In the genomic region with DNA sequence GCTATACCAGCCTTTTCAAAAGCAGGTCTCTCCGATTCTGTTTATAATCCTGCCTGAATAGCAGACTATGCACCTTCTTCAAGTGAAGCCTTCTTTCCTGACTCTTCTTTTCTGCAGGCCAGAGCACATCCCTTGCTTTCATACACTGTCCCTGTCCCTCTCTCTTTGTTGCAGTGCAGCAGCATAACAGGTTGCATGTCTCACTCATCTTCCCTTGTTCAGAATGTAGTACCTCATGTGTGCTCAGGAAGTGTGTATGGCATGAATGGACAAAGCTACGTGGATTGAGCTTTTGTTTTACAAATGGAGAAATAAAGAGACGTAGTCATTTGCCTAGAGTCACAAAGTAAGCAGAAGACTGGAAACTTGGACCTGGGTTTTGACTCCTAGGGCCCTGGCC, we compare ENCODE assay signal across 19 cellular contexts.
DNase-seq lines count a peak whose midpoint lies in the region; TF ChIP-seq lines count a peak whose summit lies in the region.
"Had no signal": no experiment of that assay in that cellular context is flagged by ENCODE, and none has a peak within 500 bp of the region (broad histone marks: within the 10 kb centered on the region; RNA-seq: fewer than 3 reads in every experiment).

No MANE protein-coding gene starts in this region.

- POLR2A ChIA-PET in MCF 10A (lab: Yijun Ruan, JAX) = interaction anchor here (0.6 to 1.0 kb wide), 2 partner anchors 9 to 15 kb away, joined by 3 to 4 read pairs; no protein-coding TSS in a partner anchor

- DNase-seq in mammary epithelial cell (no peak), MCF 10A (ENCODE audit: unreplicated experiment) (no peak), epithelial cell of esophagus (ENCODE audit: low read depth) (peak; percentile 50), mesendoderm (no peak), SW 1271 (lab: John Stamatoyannopoulos, UW) (no peak), retina (no peak)
- no peak for DNase-seq in activated CD4-positive, alpha-beta T cell treated with anti-CD3 and anti-CD28 coated beads, Interleukin-2, amount 50 U/mL, for 4 hours
- DNase-seq in activated CD4-positive, alpha-beta T cell treated with anti-CD3 and anti-CD28 coated beads, Interleukin-2, amount 50 U/mL, for 1 hour = no peak
- DNase-seq: CD8-positive, alpha-beta T cell; DND-41; GOT3; HFFc6; Kasumi-1; NCI-H187; NCI-H446; RPMI8226; SIG-M5 had no signal

- no peaks in the 10 kb centered on the region for H3K79me1 ChIP-seq in mesendoderm (ENCODE audit: low read length)

- no peak overlapping the region for H3K27ac Mint-ChIP-seq in MCF 10A (ENCODE audit: low read depth, unreplicated experiment)
- H3K27ac Mint-ChIP-seq: CD8-positive, alpha-beta T cell; HFFc6; IgD-negative memory B cell had no signal

- no peak overlapping the region for H3K18ac ChIP-seq in mesendoderm (ENCODE audit: low read length)

- H3K9ac ChIP-seq in mammary epithelial cell (ENCODE audit: insufficient read depth, low read length) = no peak overlapping the region
- H3K9ac ChIP-seq in mesendoderm (ENCODE audit: low read length) = no peak overlapping the region
- H3K9ac ChIP-seq: BLaER1 had no signal

- H3K27me3 ChIP-seq in mammary epithelial cell (ENCODE audit: insufficient read depth, low read length) (no peaks in the 10 kb centered on the region), mesendoderm (ENCODE audit: insufficient read depth, low read length, poor library complexity) (no peaks in the 10 kb centered on the region)
- H3K27me3 ChIP-seq: BLaER1 had no signal

- no peaks in the 10 kb centered on the region for H3K36me3 Mint-ChIP-seq in MCF 10A (ENCODE audit: insufficient read depth, unreplicated experiment)
- H3K36me3 Mint-ChIP-seq: CD8-positive, alpha-beta T cell; IgD-negative memory B cell had no signal

- H3K4me3 Mint-ChIP-seq in MCF 10A (ENCODE audit: unreplicated experiment) = no peak overlapping the region
- H3K4me3 Mint-ChIP-seq: CD8-positive, alpha-beta T cell; HFFc6; IgD-negative memory B cell had no signal

- no peak overlapping the region for H3K4ac ChIP-seq in mesendoderm (ENCODE audit: low read depth, low read length)

- H3K4me1 ChIP-seq in mammary epithelial cell (ENCODE audit: insufficient read depth, low read length) = peaks cover 20% of the 10 kb centered on the region
- H3K4me1 ChIP-seq in mesendoderm (ENCODE audit: control insufficient read depth, low read depth, low read length) = peaks cover 6% of the 10 kb centered on the region
- H3K4me1 ChIP-seq: BLaER1 had no signal

- no peaks in the 10 kb centered on the region for H4K20me1 ChIP-seq in mammary epithelial cell (ENCODE audit: insufficient read depth, low read length)
- H4K20me1 ChIP-seq: BLaER1 had no signal

- BruUV-seq in mammary epithelial cell (replicated peaks; lab: Mats Ljungman, UMichigan) (no TSS peak), MCF 10A (replicated peaks; lab: Mats Ljungman, UMichigan) (no TSS peak)

- in situ Hi-C loops in mammary epithelial cell (cut with MboI; ENCODE audit: low sequenced_read_pairs in 2 of 2) = no loop called here

- dilution Hi-C loops in mammary epithelial cell (cut with HindIII; ENCODE audit: low sequenced_read_pairs) = no loop called here

- TF ChIP-seq CTCF in mammary epithelial cell (conservative IDR thresholded peaks at IDR 0.05 in 1 of 2, IDR thresholded peaks at IDR 0.05 in 1 of 2; ENCODE audit: extremely low read depth in 1 of 2, insufficient read depth in 1 of 2, low read depth in 1 of 2, low read length in 2 of 2) = no peak
- no peak for TF ChIP-seq CTCF in MCF 10A (IDR thresholded peaks at IDR 0.05; ENCODE audit: unreplicated experiment)
- TF ChIP-seq CTCF in epithelial cell of esophagus (IDR thresholded peaks at IDR 0.05; ENCODE audit: insufficient read depth, low read depth, low read length, missing control alignments) = no peak

- no peak overlapping the region for H4K5ac ChIP-seq in mesendoderm (ENCODE audit: low read length)

- no peaks in the 10 kb centered on the region for H3K9me3 ChIP-seq in mammary epithelial cell (replicated peaks; ENCODE audit: insufficient read depth, low read length)
- H3K9me3 ChIP-seq: BLaER1 had no signal

- no peak overlapping the region for H2AK5ac ChIP-seq in mesendoderm (ENCODE audit: low read length)

- CTCF ChIA-PET in mammary epithelial cell (lab: Charles Lee; ENCODE audit: low non-redundant PET) (no interaction called here), MCF 10A (lab: Yijun Ruan, JAX) (interaction anchor here (3.0 kb wide), 1 partner anchor 53 kb away, joined by 12 read pairs; no protein-coding TSS in a partner anchor)

- H2AFZ ChIP-seq in mammary epithelial cell (ENCODE audit: low read depth, low read length) = peak overlapping the region; percentile 1

- peaks cover 18% of the 10 kb centered on the region for H3K4me1 Mint-ChIP-seq in MCF 10A (ENCODE audit: insufficient read depth, unreplicated experiment)

- H3K79me2 ChIP-seq in mammary epithelial cell (ENCODE audit: insufficient read depth, low read length) = no peaks in the 10 kb centered on the region
- H3K79me2 ChIP-seq in mesendoderm (ENCODE audit: control insufficient read depth, insufficient read depth, low read length) = no peaks in the 10 kb centered on the region

- H3K27me3 Mint-ChIP-seq in MCF 10A (ENCODE audit: insufficient read depth, unreplicated experiment) = no peaks in the 10 kb centered on the region
- H3K27me3 Mint-ChIP-seq: IgD-negative memory B cell had no signal

- H3K4me3 ChIP-seq in mammary epithelial cell (replicated peaks in 1 of 3; ENCODE audit: insufficient read depth in 1 of 3, low read depth in 2 of 3, low read length in 3 of 3) (no peak overlapping the region), epithelial cell of esophagus (ENCODE audit: low read length) (no peak overlapping the region), mesendoderm (ENCODE audit: low read length) (no peak overlapping the region)
- H3K4me3 ChIP-seq: BLaER1 had no signal

- H3K9me3 Mint-ChIP-seq in MCF 10A (ENCODE audit: unreplicated experiment) = no peaks in the 10 kb centered on the region
- H3K9me3 Mint-ChIP-seq: CD8-positive, alpha-beta T cell; HFFc6 had no signal

- no peak overlapping the region for H2BK15ac ChIP-seq in mesendoderm (replicated peaks; ENCODE audit: low read depth)

- no peak overlapping the region for H3K23ac ChIP-seq in mesendoderm (ENCODE audit: low read length)

- peak overlapping the region; percentile 3 for H3K56ac ChIP-seq in mesendoderm (ENCODE audit: low read length)

- H3K27ac ChIP-seq in mammary epithelial cell (ENCODE audit: insufficient read depth, low read depth, low read length) (no peak overlapping the region), mesendoderm (ENCODE audit: low read depth, low read length) (no peak overlapping the region)
- H3K27ac ChIP-seq: BLaER1 had no signal

- no peak overlapping the region for H2BK5ac ChIP-seq in mesendoderm (ENCODE audit: low read length)

- H3K36me3 ChIP-seq in mammary epithelial cell (ENCODE audit: insufficient read depth, low read length) (no peaks in the 10 kb centered on the region), mesendoderm (ENCODE audit: control insufficient read depth, insufficient read depth, low read length) (no peaks in the 10 kb centered on the region)
- H3K36me3 ChIP-seq: BLaER1 had no signal

- WGBS in mammary epithelial cell (ENCODE audit: low coverage, missing lambda C conversion rate) = 65% methylated on average over 3 of the region's 3 CpGs
- no CpG with 5 or more reads among the region's 3 CpGs for WGBS in mesendoderm (ENCODE audit: extremely low coverage, insufficient coverage, low lambda C conversion rate)

- intact Hi-C loops in mammary epithelial cell (cut with micrococcal nuclease) = no loop called here
- intact Hi-C loops in MCF 10A (cut with micrococcal nuclease) = no loop called here

- no peak overlapping the region for H3K4me2 ChIP-seq in mammary epithelial cell (ENCODE audit: insufficient read depth, low read depth, low read length)
- H3K4me2 ChIP-seq in mesendoderm (ENCODE audit: low read length) = no peak overlapping the region
- H3K4me2 ChIP-seq: BLaER1 had no signal

- H4K8ac ChIP-seq in mesendoderm (ENCODE audit: low read depth, low read length) = no peak overlapping the region

- no peak overlapping the region for H2BK120ac ChIP-seq in mesendoderm (ENCODE audit: low read depth, low read length)
